1 cellular context compared by ENCODE assay signal in the genomic region with DNA sequence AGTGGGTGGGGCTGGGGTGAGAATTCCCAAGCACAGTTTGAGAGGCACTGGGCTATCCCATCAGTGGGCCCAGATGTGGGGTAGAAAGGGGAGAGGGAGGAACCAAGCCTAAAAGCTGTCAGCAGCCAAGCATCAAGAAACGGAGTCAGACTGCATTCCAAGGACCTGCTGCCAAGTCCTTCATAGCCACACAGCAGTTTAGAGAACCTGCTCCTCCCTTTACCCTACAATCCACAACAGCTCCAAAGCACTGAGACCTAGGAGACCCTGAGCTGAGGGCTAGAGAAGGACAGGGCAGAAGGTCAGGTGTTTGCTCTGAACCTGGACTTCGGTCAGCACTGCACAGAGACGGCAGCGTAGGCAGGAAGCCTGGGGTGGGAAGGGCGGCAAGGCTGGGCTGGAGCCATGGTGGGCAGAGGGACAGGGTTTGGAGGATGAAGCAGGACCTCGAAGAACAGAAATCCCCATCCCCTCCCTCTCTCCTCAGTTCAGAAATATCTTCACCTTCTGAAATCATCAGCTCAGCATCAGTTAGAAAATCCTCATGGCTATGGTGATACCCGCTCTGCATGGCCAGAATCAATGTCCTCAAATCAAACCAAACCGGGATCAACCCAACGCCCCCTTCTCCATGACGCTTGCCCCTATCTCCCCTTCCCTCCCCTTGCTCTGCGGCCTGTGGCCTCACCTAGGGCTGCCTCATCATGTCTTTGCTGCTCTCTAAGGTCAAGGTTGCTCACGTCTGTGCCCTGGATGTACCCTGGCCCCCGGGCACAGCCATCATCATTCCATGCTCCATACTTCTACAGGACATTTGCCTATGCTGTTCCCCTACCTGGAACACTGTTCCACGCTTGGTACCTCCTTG.
TF ChIP-seq lines count a peak whose summit lies in the region.

No MANE protein-coding gene starts in this region.

TF ChIP-seq in HepG2, 621 proteins besides CTCF, POLR2A, EP300 and RAD21 (continues in another document):
- TF ChIP-seq, protein P1, sequence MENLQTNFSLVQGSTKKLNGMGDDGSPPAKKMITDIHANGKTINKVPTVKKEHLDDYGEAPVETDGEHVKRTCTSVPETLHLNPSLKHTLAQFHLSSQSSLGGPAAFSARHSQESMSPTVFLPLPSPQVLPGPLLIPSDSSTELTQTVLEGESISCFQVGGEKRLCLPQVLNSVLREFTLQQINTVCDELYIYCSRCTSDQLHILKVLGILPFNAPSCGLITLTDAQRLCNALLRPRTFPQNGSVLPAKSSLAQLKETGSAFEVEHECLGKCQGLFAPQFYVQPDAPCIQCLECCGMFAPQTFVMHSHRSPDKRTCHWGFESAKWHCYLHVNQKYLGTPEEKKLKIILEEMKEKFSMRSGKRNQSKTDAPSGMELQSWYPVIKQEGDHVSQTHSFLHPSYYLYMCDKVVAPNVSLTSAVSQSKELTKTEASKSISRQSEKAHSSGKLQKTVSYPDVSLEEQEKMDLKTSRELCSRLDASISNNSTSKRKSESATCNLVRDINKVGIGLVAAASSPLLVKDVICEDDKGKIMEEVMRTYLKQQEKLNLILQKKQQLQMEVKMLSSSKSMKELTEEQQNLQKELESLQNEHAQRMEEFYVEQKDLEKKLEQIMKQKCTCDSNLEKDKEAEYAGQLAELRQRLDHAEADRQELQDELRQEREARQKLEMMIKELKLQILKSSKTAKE (CRISPR knock-in tag; IDR thresholded peaks at IDR 0.05; ENCODE audit: borderline replicate concordance): 0 out of 2 replicates have a peak, but pooled peaks have one; percentile 44
- no peak for TF ChIP-seq NFIC (IDR thresholded peaks at IDR 0.05; ENCODE audit: low read length)
- TF ChIP-seq ZNF839 (CRISPR knock-in tag; IDR thresholded peaks at IDR 0.05; ENCODE audit: borderline replicate concordance): peak; percentile 76; the same call in 1 of the 2 replicates
- no peak for TF ChIP-seq ZNF773 (CRISPR knock-in tag; IDR thresholded peaks at IDR 0.05; ENCODE audit: borderline replicate concordance)
- peak; percentile 69; the same call in 1 of the 2 replicates for TF ChIP-seq BCL6 (CRISPR knock-in tag; IDR thresholded peaks at IDR 0.05)
- TF ChIP-seq ZNF567 (CRISPR knock-in tag; IDR thresholded peaks at IDR 0.05; ENCODE audit: borderline replicate concordance): peak; percentile 94; the same call in 1 of the 2 replicates
- TF ChIP-seq ZNF225 (CRISPR knock-in tag; IDR thresholded peaks at IDR 0.05): 0 out of 2 replicates have a peak, but pooled peaks have one; percentile 13
- TF ChIP-seq SETDB1 (CRISPR knock-in tag; IDR thresholded peaks at IDR 0.05; ENCODE audit: borderline replicate concordance): no peak
- no peak for TF ChIP-seq SKI (IDR thresholded peaks at IDR 0.05; ENCODE audit: partially characterized antibody)
- TF ChIP-seq, protein P2, sequence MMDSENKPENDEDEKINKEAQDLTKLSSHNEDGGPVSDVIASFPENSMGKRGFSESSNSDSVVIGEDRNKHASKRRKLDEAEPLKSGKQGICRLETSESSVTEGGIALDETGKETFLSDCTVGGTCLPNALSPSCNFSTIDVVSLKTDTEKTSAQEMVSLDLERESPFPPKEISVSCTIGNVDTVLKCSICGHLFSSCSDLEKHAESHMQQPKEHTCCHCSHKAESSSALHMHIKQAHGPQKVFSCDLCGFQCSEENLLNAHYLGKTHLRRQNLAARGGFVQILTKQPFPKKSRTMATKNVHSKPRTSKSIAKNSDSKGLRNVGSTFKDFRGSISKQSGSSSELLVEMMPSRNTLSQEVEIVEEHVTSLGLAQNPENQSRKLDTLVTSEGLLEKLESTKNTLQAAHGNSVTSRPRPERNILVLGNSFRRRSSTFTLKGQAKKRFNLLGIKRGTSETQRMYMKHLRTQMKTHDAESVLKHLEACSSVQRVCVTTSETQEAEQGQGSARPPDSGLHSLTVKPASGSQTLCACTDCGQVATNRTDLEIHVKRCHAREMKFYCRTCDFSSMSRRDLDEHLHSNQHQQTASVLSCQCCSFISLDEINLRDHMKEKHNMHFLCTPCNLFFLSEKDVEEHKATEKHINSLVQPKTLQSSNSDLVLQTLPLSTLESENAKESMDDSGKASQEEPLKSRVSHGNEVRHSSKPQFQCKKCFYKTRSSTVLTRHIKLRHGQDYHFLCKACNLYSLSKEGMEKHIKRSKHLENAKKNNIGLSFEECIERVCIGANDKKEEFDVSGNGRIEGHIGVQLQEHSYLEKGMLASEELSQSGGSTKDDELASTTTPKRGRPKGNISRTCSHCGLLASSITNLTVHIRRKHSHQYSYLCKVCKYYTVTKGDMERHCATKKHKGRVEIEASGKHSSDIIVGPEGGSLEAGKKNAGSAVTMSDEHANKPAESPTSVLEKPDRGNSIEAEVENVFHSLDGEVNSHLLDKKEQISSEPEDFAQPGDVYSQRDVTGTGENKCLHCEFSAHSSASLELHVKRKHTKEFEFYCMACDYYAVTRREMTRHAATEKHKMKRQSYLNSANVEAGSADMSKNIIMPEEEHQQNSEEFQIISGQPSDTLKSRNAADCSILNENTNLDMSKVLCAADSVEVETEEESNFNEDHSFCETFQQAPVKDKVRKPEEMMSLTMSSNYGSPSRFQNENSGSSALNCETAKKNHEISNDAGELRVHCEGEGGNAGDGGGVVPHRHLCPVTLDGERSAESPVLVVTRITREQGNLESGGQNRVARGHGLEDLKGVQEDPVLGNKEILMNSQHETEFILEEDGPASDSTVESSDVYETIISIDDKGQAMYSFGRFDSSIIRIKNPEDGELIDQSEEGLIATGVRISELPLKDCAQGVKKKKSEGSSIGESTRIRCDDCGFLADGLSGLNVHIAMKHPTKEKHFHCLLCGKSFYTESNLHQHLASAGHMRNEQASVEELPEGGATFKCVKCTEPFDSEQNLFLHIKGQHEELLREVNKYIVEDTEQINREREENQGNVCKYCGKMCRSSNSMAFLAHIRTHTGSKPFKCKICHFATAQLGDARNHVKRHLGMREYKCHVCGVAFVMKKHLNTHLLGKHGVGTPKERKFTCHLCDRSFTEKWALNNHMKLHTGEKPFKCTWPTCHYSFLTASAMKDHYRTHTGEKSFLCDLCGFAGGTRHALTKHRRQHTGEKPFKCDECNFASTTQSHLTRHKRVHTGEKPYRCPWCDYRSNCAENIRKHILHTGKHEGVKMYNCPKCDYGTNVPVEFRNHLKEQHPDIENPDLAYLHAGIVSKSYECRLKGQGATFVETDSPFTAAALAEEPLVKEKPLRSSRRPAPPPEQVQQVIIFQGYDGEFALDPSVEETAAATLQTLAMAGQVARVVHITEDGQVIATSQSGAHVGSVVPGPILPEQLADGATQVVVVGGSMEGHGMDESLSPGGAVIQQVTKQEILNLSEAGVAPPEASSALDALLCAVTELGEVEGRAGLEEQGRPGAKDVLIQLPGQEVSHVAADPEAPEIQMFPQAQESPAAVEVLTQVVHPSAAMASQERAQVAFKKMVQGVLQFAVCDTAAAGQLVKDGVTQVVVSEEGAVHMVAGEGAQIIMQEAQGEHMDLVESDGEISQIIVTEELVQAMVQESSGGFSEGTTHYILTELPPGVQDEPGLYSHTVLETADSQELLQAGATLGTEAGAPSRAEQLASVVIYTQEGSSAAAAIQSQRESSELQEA (CRISPR knock-in tag; IDR thresholded peaks at IDR 0.05; ENCODE audit: not compliant biosample characterization): no peak
- TF ChIP-seq ZNF557 (CRISPR knock-in tag; IDR thresholded peaks at IDR 0.05): no peak
- peak; percentile 44; the same call in 1 of the 2 replicates for TF ChIP-seq ZNF329 (CRISPR knock-in tag; IDR thresholded peaks at IDR 0.05; ENCODE audit: low read depth)
- peak; percentile 84; the same call in 1 of the 2 replicates for TF ChIP-seq MTA1 (CRISPR knock-in tag; IDR thresholded peaks at IDR 0.05; ENCODE audit: borderline replicate concordance)
- TF ChIP-seq HDAC1 (CRISPR knock-in tag; IDR thresholded peaks at IDR 0.05): peak; percentile 81
- TF ChIP-seq CREM (IDR thresholded peaks at IDR 0.05): peak; percentile 22; the same call in 1 of the 2 replicates
- TF ChIP-seq CREM (CRISPR knock-in tag; IDR thresholded peaks at IDR 0.05): no peak
- no peak for TF ChIP-seq ATF1 (CRISPR knock-in tag; IDR thresholded peaks at IDR 0.05)
- 0 out of 2 replicates have a peak, but pooled peaks have one; percentile 46 for TF ChIP-seq ZMAT3 (CRISPR knock-in tag; conservative IDR thresholded peaks at IDR 0.05)
- TF ChIP-seq, protein P3, sequence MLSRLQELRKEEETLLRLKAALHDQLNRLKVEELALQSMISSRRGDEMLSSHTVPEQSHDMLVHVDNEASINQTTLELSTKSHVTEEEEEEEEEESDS (CRISPR knock-in tag; IDR thresholded peaks at IDR 0.05; ENCODE audit: borderline replicate concordance): no peak
- 0 out of 2 replicates have a peak, but pooled peaks have one; percentile 27 for TF ChIP-seq ZFP41 (CRISPR knock-in tag; IDR thresholded peaks at IDR 0.05; ENCODE audit: borderline replicate concordance)
- no peak; the same call in 1 of the 2 replicates for TF ChIP-seq KAT7 (CRISPR knock-in tag; IDR thresholded peaks at IDR 0.05; ENCODE audit: borderline replicate concordance)
- TF ChIP-seq MEIS1 (CRISPR knock-in tag; IDR thresholded peaks at IDR 0.05; ENCODE audit: borderline replicate concordance): peak; percentile 28; the same call in 1 of the 2 replicates
- TF ChIP-seq, protein P4, sequence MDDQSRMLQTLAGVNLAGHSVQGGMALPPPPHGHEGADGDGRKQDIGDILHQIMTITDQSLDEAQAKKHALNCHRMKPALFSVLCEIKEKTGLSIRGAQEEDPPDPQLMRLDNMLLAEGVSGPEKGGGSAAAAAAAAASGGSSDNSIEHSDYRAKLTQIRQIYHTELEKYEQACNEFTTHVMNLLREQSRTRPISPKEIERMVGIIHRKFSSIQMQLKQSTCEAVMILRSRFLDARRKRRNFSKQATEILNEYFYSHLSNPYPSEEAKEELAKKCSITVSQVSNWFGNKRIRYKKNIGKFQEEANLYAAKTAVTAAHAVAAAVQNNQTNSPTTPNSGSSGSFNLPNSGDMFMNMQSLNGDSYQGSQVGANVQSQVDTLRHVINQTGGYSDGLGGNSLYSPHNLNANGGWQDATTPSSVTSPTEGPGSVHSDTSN (CRISPR knock-in tag; IDR thresholded peaks at IDR 0.05; ENCODE audit: borderline replicate concordance): no peak
- TF ChIP-seq ZNF674 (CRISPR knock-in tag; IDR thresholded peaks at IDR 0.05; ENCODE audit: low read depth): no peak
- no peak for TF ChIP-seq ZNF777 (CRISPR knock-in tag; IDR thresholded peaks at IDR 0.05)
- TF ChIP-seq, protein P5, sequence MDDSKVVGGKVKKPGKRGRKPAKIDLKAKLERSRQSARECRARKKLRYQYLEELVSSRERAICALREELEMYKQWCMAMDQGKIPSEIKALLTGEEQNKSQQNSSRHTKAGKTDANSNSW (CRISPR knock-in tag; IDR thresholded peaks at IDR 0.05; ENCODE audit: borderline replicate concordance): no peak
- peak; percentile 52; the same call in 1 of the 2 replicates for TF ChIP-seq NCOA2 (CRISPR knock-in tag; IDR thresholded peaks at IDR 0.05)
- no peak for TF ChIP-seq AGO1 (IDR thresholded peaks at IDR 0.05; ENCODE audit: low read depth, low read length, poor library complexity, severe bottlenecking)
- no peak for TF ChIP-seq SRSF1 (optimal IDR thresholded peaks at IDR 0.05; ENCODE audit: low read depth, low read length)
- TF ChIP-seq NFATC3 (CRISPR knock-in tag; IDR thresholded peaks at IDR 0.05): no peak
- TF ChIP-seq, protein P6, sequence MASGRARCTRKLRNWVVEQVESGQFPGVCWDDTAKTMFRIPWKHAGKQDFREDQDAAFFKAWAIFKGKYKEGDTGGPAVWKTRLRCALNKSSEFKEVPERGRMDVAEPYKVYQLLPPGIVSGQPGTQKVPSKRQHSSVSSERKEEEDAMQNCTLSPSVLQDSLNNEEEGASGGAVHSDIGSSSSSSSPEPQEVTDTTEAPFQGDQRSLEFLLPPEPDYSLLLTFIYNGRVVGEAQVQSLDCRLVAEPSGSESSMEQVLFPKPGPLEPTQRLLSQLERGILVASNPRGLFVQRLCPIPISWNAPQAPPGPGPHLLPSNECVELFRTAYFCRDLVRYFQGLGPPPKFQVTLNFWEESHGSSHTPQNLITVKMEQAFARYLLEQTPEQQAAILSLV (CRISPR knock-in tag; IDR thresholded peaks at IDR 0.05; ENCODE audit: borderline replicate concordance): peak; percentile 43; the same call in 1 of the 2 replicates
- TF ChIP-seq, protein P7, sequence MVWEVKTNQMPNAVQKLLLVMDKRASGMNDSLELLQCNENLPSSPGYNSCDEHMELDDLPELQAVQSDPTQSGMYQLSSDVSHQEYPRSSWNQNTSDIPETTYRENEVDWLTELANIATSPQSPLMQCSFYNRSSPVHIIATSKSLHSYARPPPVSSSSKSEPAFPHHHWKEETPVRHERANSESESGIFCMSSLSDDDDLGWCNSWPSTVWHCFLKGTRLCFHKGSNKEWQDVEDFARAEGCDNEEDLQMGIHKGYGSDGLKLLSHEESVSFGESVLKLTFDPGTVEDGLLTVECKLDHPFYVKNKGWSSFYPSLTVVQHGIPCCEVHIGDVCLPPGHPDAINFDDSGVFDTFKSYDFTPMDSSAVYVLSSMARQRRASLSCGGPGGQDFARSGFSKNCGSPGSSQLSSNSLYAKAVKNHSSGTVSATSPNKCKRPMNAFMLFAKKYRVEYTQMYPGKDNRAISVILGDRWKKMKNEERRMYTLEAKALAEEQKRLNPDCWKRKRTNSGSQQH (CRISPR knock-in tag; IDR thresholded peaks at IDR 0.05; ENCODE audit: low read depth): no peak
- no peak for TF ChIP-seq SMAD3 (CRISPR knock-in tag; IDR thresholded peaks at IDR 0.05)
- TF ChIP-seq, protein P8, sequence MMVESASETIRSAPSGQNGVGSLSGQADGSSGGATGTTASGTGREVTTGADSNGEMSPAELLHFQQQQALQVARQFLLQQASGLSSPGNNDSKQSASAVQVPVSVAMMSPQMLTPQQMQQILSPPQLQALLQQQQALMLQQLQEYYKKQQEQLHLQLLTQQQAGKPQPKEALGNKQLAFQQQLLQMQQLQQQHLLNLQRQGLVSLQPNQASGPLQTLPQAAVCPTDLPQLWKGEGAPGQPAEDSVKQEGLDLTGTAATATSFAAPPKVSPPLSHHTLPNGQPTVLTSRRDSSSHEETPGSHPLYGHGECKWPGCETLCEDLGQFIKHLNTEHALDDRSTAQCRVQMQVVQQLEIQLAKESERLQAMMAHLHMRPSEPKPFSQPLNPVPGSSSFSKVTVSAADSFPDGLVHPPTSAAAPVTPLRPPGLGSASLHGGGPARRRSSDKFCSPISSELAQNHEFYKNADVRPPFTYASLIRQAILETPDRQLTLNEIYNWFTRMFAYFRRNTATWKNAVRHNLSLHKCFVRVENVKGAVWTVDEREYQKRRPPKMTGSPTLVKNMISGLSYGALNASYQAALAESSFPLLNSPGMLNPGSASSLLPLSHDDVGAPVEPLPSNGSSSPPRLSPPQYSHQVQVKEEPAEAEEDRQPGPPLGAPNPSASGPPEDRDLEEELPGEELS (CRISPR knock-in tag; IDR thresholded peaks at IDR 0.05): peak; percentile 32; the same call in 1 of the 2 replicates
- no peak for TF ChIP-seq MTA3 (CRISPR knock-in tag; IDR thresholded peaks at IDR 0.05)
- peak; percentile 37 for TF ChIP-seq STAG1 (CRISPR knock-in tag; IDR thresholded peaks at IDR 0.05)
